1 cellular context compared by ENCODE assay signal in genomic region chr11:122803306-122803705, GRCh38.
TF ChIP-seq lines count a peak whose summit lies in the region.

No MANE protein-coding gene starts in this region.

TF ChIP-seq in GM23338, 12 proteins besides CTCF, POLR2A, EP300 and RAD21 (continued from another document):
- TF ChIP-seq ZNF462 (CRISPR knock-in tag; IDR thresholded peaks at IDR 0.05), result no peak
- no peak for TF ChIP-seq REST (IDR thresholded peaks at IDR 0.05; ENCODE audit: unreplicated experiment)
- no peak for TF ChIP-seq CREB1 (CRISPR knock-in tag; IDR thresholded peaks at IDR 0.05; ENCODE audit: low read depth)
- TF ChIP-seq EZH2phosphoT487 (IDR thresholded peaks at IDR 0.05; ENCODE audit: unreplicated experiment), result no peak
- TF ChIP-seq NANOG (IDR thresholded peaks at IDR 0.05; ENCODE audit: borderline replicate concordance), result no peak
- no peak for TF ChIP-seq ZNF331 (CRISPR knock-in tag; IDR thresholded peaks at IDR 0.05; ENCODE audit: low read depth)
- no peak for TF ChIP-seq POLR2AphosphoS5 (IDR thresholded peaks at IDR 0.05; ENCODE audit: low read depth)
